Comparison of ENCODE assay signal across 20 cellular contexts in genomic region chr2:235511751-235512698, GRCh38. TPM values are rescaled to one million over a fixed set of nuclear protein-coding genes. Genes with fewer than 3 reads are reported as not detected.
DNase-seq lines count a peak whose midpoint lies in the region; ATAC-seq, FAIRE-seq and TF ChIP-seq lines count a peak whose summit lies in the region.
"Had no signal": no experiment of that assay in that cellular context is flagged by ENCODE, and none has a peak within 500 bp of the region (broad histone marks: within the 10 kb centered on the region; RNA-seq: fewer than 3 reads in every experiment).

No MANE protein-coding gene starts in this region.

- H3K4me3 ChIP-seq in astrocyte (ENCODE audit: insufficient read depth, low read depth, low read length) (no peak overlapping the region), kidney (ENCODE audit: low read length in 2 of 2) (peak overlapping the region in 1 of 2 donors; percentile 27), transverse colon (no peak overlapping the region), lower lobe of right lung (no peak overlapping the region)
- H3K4me3 ChIP-seq: left lung, suprapubic skin had no signal

- no peak for ATAC-seq in lower lobe of right lung
- no peak for ATAC-seq in HG03039 (IDR thresholded peaks at IDR 0.05; ENCODE audit: unreplicated experiment)
- ATAC-seq: stimulated activated effector memory CD8-positive, alpha-beta T cell treated with anti-CD3 and anti-CD28 coated beads, Interleukin-12 subunit alpha, Interleukin-12 subunit beta, amount 100 ng/mL, for 72 hours had no signal

- peaks cover 55% of the 10 kb centered on the region for H3K79me2 ChIP-seq in astrocyte (ENCODE audit: insufficient read depth, low read length)

- H3K27ac ChIP-seq in astrocyte (ENCODE audit: low read depth, low read length) (no peak overlapping the region), kidney (ENCODE audit: low read depth in 2 of 2, low read length in 2 of 2) (peak overlapping the region; percentile 92 to 93), transverse colon (peak overlapping the region; percentile 82 to 92 (median 88)), lower lobe of right lung (no peak overlapping the region)
- H3K27ac ChIP-seq: HL-60, suprapubic skin had no signal

- no peak overlapping the region for H2AFZ ChIP-seq in astrocyte (ENCODE audit: low read depth, low read length)

- peak; percentile 91 for FAIRE-seq in HTR-8/SVneo (lab: Jason Lieb, UNC)
- no peak for FAIRE-seq in astrocyte (lab: Jason Lieb, UNC)
- FAIRE-seq in kidney (lab: Jason Lieb, UNC): no peak
- FAIRE-seq: colon, endometrium had no signal

- no peak overlapping the region for H3K4me3 Mint-ChIP-seq in astrocyte (ENCODE audit: unreplicated experiment)
- H3K4me3 Mint-ChIP-seq: CD8-positive, alpha-beta memory T cell; stimulated activated effector memory CD8-positive, alpha-beta T cell treated with anti-CD3 and anti-CD28 coated beads, Interleukin-12 subunit alpha, Interleukin-12 subunit beta, amount 100 ng/mL, for 72 hours had no signal

- no peaks in the 10 kb centered on the region for H3K9me3 ChIP-seq in astrocyte (ENCODE audit: insufficient read depth, low read depth, low read length)
- H3K9me3 ChIP-seq in kidney (ENCODE audit: control insufficient read depth in 1 of 2, low read length in 2 of 2): no peaks in the 10 kb centered on the region
- H3K9me3 ChIP-seq in transverse colon: no peaks in the 10 kb centered on the region
- H3K9me3 ChIP-seq in lower lobe of right lung: no peaks in the 10 kb centered on the region
- H3K9me3 ChIP-seq: left lung, suprapubic skin had no signal

- H3K4me1 Mint-ChIP-seq in astrocyte (ENCODE audit: low read depth, unreplicated experiment): peaks cover 10% of the 10 kb centered on the region

- H3K9me3 Mint-ChIP-seq in astrocyte (ENCODE audit: unreplicated experiment): no peaks in the 10 kb centered on the region
- H3K9me3 Mint-ChIP-seq: stimulated activated effector memory CD8-positive, alpha-beta T cell treated with anti-CD3 and anti-CD28 coated beads, Interleukin-12 subunit alpha, Interleukin-12 subunit beta, amount 100 ng/mL, for 72 hours had no signal

- peaks cover 10% of the 10 kb centered on the region for H3K36me3 Mint-ChIP-seq in astrocyte (ENCODE audit: low read depth, unreplicated experiment)
- H3K36me3 Mint-ChIP-seq: stimulated activated effector memory CD8-positive, alpha-beta T cell treated with anti-CD3 and anti-CD28 coated beads, Interleukin-12 subunit alpha, Interleukin-12 subunit beta, amount 100 ng/mL, for 72 hours had no signal

- H3K27ac Mint-ChIP-seq in astrocyte (ENCODE audit: unreplicated experiment): no peak overlapping the region
- H3K27ac Mint-ChIP-seq: progenitor cell of endocrine pancreas; stimulated activated effector memory CD8-positive, alpha-beta T cell treated with anti-CD3 and anti-CD28 coated beads, Interleukin-12 subunit alpha, Interleukin-12 subunit beta, amount 100 ng/mL, for 72 hours had no signal

- intact Hi-C loops in kidney (cut with DNase I): no loop called here
- intact Hi-C loops in transverse colon (cut with DNase I; ENCODE audit: low total_unique reads): no loop called here
- intact Hi-C loops in lower lobe of right lung (cut with DNase I): no loop called here

- WGBS in transverse colon (ENCODE audit: low coverage in 1 of 2), 2 donors: 59 to 61% methylated on average over 5 to 9 of the region's 9 CpGs

- no peak for DNase-seq in HTR-8/SVneo (ENCODE audit: insufficient read length, low spot score)
- DNase-seq in astrocyte (ENCODE audit: low read depth): no peak
- DNase-seq in kidney: no peak
- DNase-seq in transverse colon: peak; percentile 5
- no peak for DNase-seq in lower lobe of right lung
- no peak for DNase-seq in NCI-H1436 (lab: John Stamatoyannopoulos, UW)
- DNase-seq: activated CD4-positive, alpha-beta T cell treated with anti-CD3 and anti-CD28 coated beads, Interleukin-2, amount 50 U/mL, for 48 hours; activated CD4-positive, CD25-positive, alpha-beta regulatory T cell; AML-193; CD8-positive, alpha-beta memory T cell; NK-92 treated with Interleukin-12 subunit alpha and Interleukin-12 subunit beta, amount 100 ng/mL, for 24 hours; stimulated activated CD4-positive, alpha-beta T cell treated with anti-CD3 and anti-CD28 coated beads, Interleukin-2, amount 100 ng/mL, for 24 hours had no signal

- in situ Hi-C loops in transverse colon (cut with MboI; ENCODE audit: low pct_ligation_motif_present in 1 of 4, low pct_unique_long_range_greater_than_20kb in 1 of 4, low sequenced_read_pairs in 3 of 4): no loop called here

- peak overlapping the region; percentile 74 for H3K4me2 ChIP-seq in astrocyte (ENCODE audit: low read length)

- no peaks in the 10 kb centered on the region for H3K27me3 Mint-ChIP-seq in astrocyte (ENCODE audit: low read depth, unreplicated experiment)
- H3K27me3 Mint-ChIP-seq: progenitor cell of endocrine pancreas had no signal

- no peak for TF ChIP-seq CTCF in astrocyte (IDR thresholded peaks at IDR 0.05; ENCODE audit: insufficient read depth, low read depth, low read length)
- TF ChIP-seq CTCF in kidney (IDR thresholded peaks at IDR 0.05; ENCODE audit: borderline replicate concordance, extremely low read depth, insufficient read depth): no peak
- no peak for TF ChIP-seq CTCF in transverse colon (IDR thresholded peaks at IDR 0.05)
- TF ChIP-seq CTCF in lower lobe of right lung (IDR thresholded peaks at IDR 0.05): no peak

- H3K27me3 ChIP-seq in astrocyte (ENCODE audit: insufficient read depth, low read length) (no peaks in the 10 kb centered on the region), transverse colon (no peaks in the 10 kb centered on the region), lower lobe of right lung (ENCODE audit: low read depth) (no peaks in the 10 kb centered on the region)
- H3K27me3 ChIP-seq: left lung, suprapubic skin had no signal

- no peak for TF ChIP-seq POLR2A in transverse colon (IDR thresholded peaks at IDR 0.05)

- H3K36me3 ChIP-seq in astrocyte (ENCODE audit: insufficient read depth, low read length) (no peaks in the 10 kb centered on the region), kidney (ENCODE audit: control insufficient read depth in 1 of 2, insufficient read depth in 2 of 2, low read length in 2 of 2) (no peaks in the 10 kb centered on the region), transverse colon (no peaks in the 10 kb centered on the region), lower lobe of right lung (no peaks in the 10 kb centered on the region)
- H3K36me3 ChIP-seq: left lung, suprapubic skin had no signal

- H3K4me1 ChIP-seq in astrocyte (ENCODE audit: insufficient read depth, low read length): peaks cover 12% of the 10 kb centered on the region
- H3K4me1 ChIP-seq in kidney (ENCODE audit: control insufficient read depth in 1 of 2, insufficient read depth in 1 of 2, low read depth in 1 of 2, low read length in 2 of 2): peaks cover 36 to 39% of the 10 kb centered on the region in 2 donors
- H3K4me1 ChIP-seq in transverse colon: peaks cover 34 to 69% (median 47%) of the 10 kb centered on the region in 4 donors
- peaks cover 26% of the 10 kb centered on the region for H3K4me1 ChIP-seq in lower lobe of right lung

- H4K20me1 ChIP-seq in astrocyte (ENCODE audit: insufficient read depth, low read length): peaks cover 80% of the 10 kb centered on the region

- TF ChIP-seq EP300 in transverse colon (IDR thresholded peaks at IDR 0.05; ENCODE audit: low read depth): no peak

- H3K9ac ChIP-seq in astrocyte (ENCODE audit: low read length) (peak overlapping the region; percentile 48), kidney (ENCODE audit: low read length in 2 of 2) (peak overlapping the region in 1 of 2 donors; percentile 68)

RNA-seq across cellular contexts. Expression of gene AGAP1, which starts 18.2 kb away (rescaled TPM):
- 37.3 and 39.4 TPM in 2 replicates for total RNA-seq in astrocyte
- 44.5 TPM for total RNA-seq in kidney
- polyA plus RNA-seq in kidney (ENCODE audit: insufficient read depth, low read depth, low replicate concordance): 8.1 TPM
- total RNA-seq in transverse colon: 10 to 100 TPM; 56.1 to 96.9 (median 71.2) TPM
- total RNA-seq in lower lobe of right lung: 36.2 TPM

Comparison
In these comparisons a context has a peak if more than half of its experiments do, and no peak if none do; other contexts are left out.
1. H3K27ac ChIP-seq: peak in kidney (2 of 2) and transverse colon (4 of 4); none in astrocyte (single experiment) and lower lobe of right lung (single experiment).